Comparison of ENCODE assay signal across 22 cellular contexts in the genomic region with DNA sequence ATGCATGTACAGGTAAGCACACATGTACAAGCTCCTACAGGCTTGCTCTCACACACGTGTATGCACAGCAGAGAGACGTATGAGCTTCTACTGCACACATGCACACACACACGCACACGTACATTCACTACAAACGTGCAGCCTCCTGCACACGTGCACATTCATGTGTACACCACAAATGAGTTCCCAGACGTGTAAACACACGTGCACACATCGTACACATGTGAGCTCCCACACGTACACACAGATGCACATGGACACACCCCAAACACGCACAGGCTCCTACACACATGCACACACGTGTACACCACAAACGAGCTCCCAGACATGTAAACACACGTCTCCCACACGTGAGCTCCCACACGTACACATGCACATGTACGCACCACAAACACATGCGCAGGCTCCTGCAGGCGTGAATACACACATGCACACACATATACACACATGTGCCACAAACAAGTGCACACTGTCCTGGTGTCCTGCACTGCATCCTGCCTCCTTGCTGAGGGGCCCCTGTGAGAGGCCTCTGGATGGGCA.
A peak's percentile ranks its signal among the peaks of the same experiment; 100 is the strongest.
DNase-seq lines count a peak whose midpoint lies in the region; ATAC-seq and TF ChIP-seq lines count a peak whose summit lies in the region.
"Had no signal": no experiment of that assay in that cellular context is flagged by ENCODE, and none has a peak within 500 bp of the region (broad histone marks: within the 10 kb centered on the region; RNA-seq: fewer than 3 reads in every experiment).

No MANE protein-coding gene starts in this region.

- H3K4me3 Mint-ChIP-seq in activated T-helper 17 cell treated with anti-CD3 and anti-CD28 coated beads, Interleukin-2, amount 50 U/mL, for 72 hours: no peak overlapping the region

- H3K27me3 ChIP-seq in GM23248 (replicated peaks; ENCODE audit: insufficient read depth) (no peaks in the 10 kb centered on the region; the same call in 1 of the 2 replicates), fibroblast of lung (ENCODE audit: control insufficient read depth, insufficient read depth, low read length) (no peaks in the 10 kb centered on the region), parathyroid adenoma (ENCODE audit: control insufficient read depth, insufficient read depth, low read length) (no peaks in the 10 kb centered on the region)
- H3K27me3 ChIP-seq: cardiac muscle cell, transverse colon had no signal

- no peaks in the 10 kb centered on the region for H3K79me2 ChIP-seq in GM23248 (ENCODE audit: insufficient read depth)
- no peaks in the 10 kb centered on the region for H3K79me2 ChIP-seq in fibroblast of lung (ENCODE audit: control insufficient read depth, insufficient read depth, low read length)
- H3K79me2 ChIP-seq in parathyroid adenoma: no peaks in the 10 kb centered on the region

- H3K9me3 ChIP-seq in GM23248 (ENCODE audit: low read depth) (no peaks in the 10 kb centered on the region), fibroblast of lung (ENCODE audit: control insufficient read depth, insufficient read depth, low read depth, low read length) (no peaks in the 10 kb centered on the region), parathyroid adenoma (ENCODE audit: control insufficient read depth, low read length) (no peaks in the 10 kb centered on the region)
- H3K9me3 ChIP-seq: BLaER1, Caco-2, transverse colon had no signal

- H3K27ac ChIP-seq in GM23248 (no peak overlapping the region), RWPE1 (peak overlapping the region; percentile 42; the same call in 1 of the 2 replicates), fibroblast of lung (ENCODE audit: insufficient read depth, low read length) (no peak overlapping the region), parathyroid adenoma (no peak overlapping the region)
- H3K27ac ChIP-seq: BLaER1, PC-9, skin epidermis had no signal

- WGBS in GM23248 (ENCODE audit: low coverage in 1 of 2, low lambda C conversion rate in 2 of 2, missing lambda C conversion rate in 2 of 2), 2 experiments: 80 to 81% methylated on average over 16 to 19 of the region's 19 CpGs

- no peaks in the 10 kb centered on the region for H3K9me2 ChIP-seq in GM23248 (ENCODE audit: insufficient read depth)

- TF ChIP-seq CTCF in RWPE1 (conservative IDR thresholded peaks at IDR 0.05; ENCODE audit: low read depth) (no peak), fibroblast of lung (conservative IDR thresholded peaks at IDR 0.05 in 1 of 2, IDR thresholded peaks at IDR 0.05 in 1 of 2; ENCODE audit: low read depth in 1 of 2, low read length in 2 of 2) (no peak), parathyroid adenoma (IDR thresholded peaks at IDR 0.05) (no peak)

- H3K9ac ChIP-seq in GM23248 (no peak overlapping the region), fibroblast of lung (ENCODE audit: insufficient read depth, low read length) (no peak overlapping the region), parathyroid adenoma (no peak overlapping the region)
- H3K9ac ChIP-seq: BLaER1 had no signal

- H4K20me1 ChIP-seq in GM23248 (ENCODE audit: insufficient read depth) (no peaks in the 10 kb centered on the region), fibroblast of lung (ENCODE audit: control insufficient read depth, extremely low read depth, insufficient read depth, low read length) (no peaks in the 10 kb centered on the region)

- no peak overlapping the region for H3K27ac Mint-ChIP-seq in activated T-helper 17 cell treated with anti-CD3 and anti-CD28 coated beads, Interleukin-2, amount 50 U/mL, for 72 hours
- H3K27ac Mint-ChIP-seq: naive B cell had no signal

- H3K36me3 Mint-ChIP-seq in activated T-helper 17 cell treated with anti-CD3 and anti-CD28 coated beads, Interleukin-2, amount 50 U/mL, for 72 hours (ENCODE audit: low read depth): peaks cover 7% of the 10 kb centered on the region
- H3K36me3 Mint-ChIP-seq: naive B cell had no signal

- H3K4me2 ChIP-seq in GM23248 (ENCODE audit: unreplicated experiment) (peak overlapping the region; percentile 63), fibroblast of lung (ENCODE audit: extremely low read depth, insufficient read depth, low read length) (peak overlapping the region; percentile 37), parathyroid adenoma (ENCODE audit: low read length) (peak overlapping the region; percentile 47)
- H3K4me2 ChIP-seq: BLaER1, PC-9 had no signal

- DNase-seq in GM23248 (no peak), RWPE1 (ENCODE audit: low spot score) (no peak), fibroblast of lung (ENCODE audit: low read depth in 2 of 2) (no peak)
- no peak for DNase-seq in activated T-cell treated with anti-CD3 and anti-CD28 coated beads, Interleukin-2, amount 50 U/mL, for 48 hours
- DNase-seq in stimulated activated CD4-positive, alpha-beta T cell treated with anti-CD3 and anti-CD28 coated beads, Interleukin-4, amount 100 ng/mL, for 1 hour: no peak
- DNase-seq: activated CD4-positive, alpha-beta T cell treated with anti-CD3 and anti-CD28 coated beads, Interleukin-2, amount 50 U/mL, for 1 hour; activated naive CD4-positive, alpha-beta T cell treated with anti-CD3 and anti-CD28 coated beads, Interleukin-2, amount 50 U/mL, for 16 hours; anterior cingulate cortex; cortex of kidney; GDM1; naive B cell; NK-92 treated with Interleukin-12 subunit alpha and Interleukin-12 subunit beta, amount 100 ng/mL, for 24 hours; PC-9; stimulated activated CD4-positive, alpha-beta T cell treated with anti-CD3 and anti-CD28 coated beads, Interleukin-1b, Interleukin-23, amount 100 ng/mL, for 48 hours; T-helper 9 cell had no signal

- in situ Hi-C loops in GM23248 (cut with MboI): no loop called here

- H3K27me3 Mint-ChIP-seq in activated T-helper 17 cell treated with anti-CD3 and anti-CD28 coated beads, Interleukin-2, amount 50 U/mL, for 72 hours: no peaks in the 10 kb centered on the region
- H3K27me3 Mint-ChIP-seq: naive B cell had no signal

- no peak for ATAC-seq in activated T-helper 17 cell treated with anti-CD3 and anti-CD28 coated beads, Interleukin-2, amount 50 U/mL, for 72 hours (replicated peaks)

- H2AFZ ChIP-seq in GM23248 (peak overlapping the region; percentile 73; the same call in 1 of the 2 replicates), fibroblast of lung (ENCODE audit: low read length) (no peak overlapping the region), parathyroid adenoma (no peak overlapping the region)
- H2AFZ ChIP-seq: PC-9 had no signal

- no peaks in the 10 kb centered on the region for H3K36me3 ChIP-seq in GM23248 (ENCODE audit: low read depth)
- H3K36me3 ChIP-seq in fibroblast of lung (ENCODE audit: control insufficient read depth, insufficient read depth, low read length): peaks cover 1% of the 10 kb centered on the region
- no peaks in the 10 kb centered on the region for H3K36me3 ChIP-seq in parathyroid adenoma (ENCODE audit: control insufficient read depth, insufficient read depth, low read length)
- H3K36me3 ChIP-seq: transverse colon had no signal

- H3F3A ChIP-seq in GM23248 (ENCODE audit: insufficient read depth): 0 out of 2 replicates have a peak, but pooled peaks cover 7% of the 10 kb centered on the region

- H3K9me3 Mint-ChIP-seq in activated T-helper 17 cell treated with anti-CD3 and anti-CD28 coated beads, Interleukin-2, amount 50 U/mL, for 72 hours: no peaks in the 10 kb centered on the region
- H3K9me3 Mint-ChIP-seq: naive B cell had no signal

- CTCF ChIA-PET in RWPE1 (lab: Yijun Ruan, JAX): interaction anchor here (0.8 kb wide), 1 partner anchor 58 kb away, joined by 3 read pairs; no protein-coding TSS in a partner anchor

- H3K4me1 Mint-ChIP-seq in activated T-helper 17 cell treated with anti-CD3 and anti-CD28 coated beads, Interleukin-2, amount 50 U/mL, for 72 hours: no peaks in the 10 kb centered on the region

- H3K4me1 ChIP-seq in GM23248 (ENCODE audit: insufficient read depth) (no peaks in the 10 kb centered on the region), fibroblast of lung (ENCODE audit: control insufficient read depth, extremely low read depth, insufficient read depth, low read length) (no peaks in the 10 kb centered on the region), parathyroid adenoma (peaks cover 7% of the 10 kb centered on the region)
- H3K4me1 ChIP-seq: BLaER1, Caco-2 had no signal

- POLR2A ChIA-PET in RWPE1 (lab: Yijun Ruan, JAX; ENCODE audit: low non-redundant PET): interaction anchor here (0.6 kb wide), 1 partner anchor 29 kb away, joined by 5 read pairs; no protein-coding TSS in a partner anchor

- peak overlapping the region; percentile 57; the same call in 1 of the 2 replicates for H3K4me3 ChIP-seq in GM23248
- H3K4me3 ChIP-seq in fibroblast of lung (replicated peaks in 1 of 4; ENCODE audit: control extremely low read depth in 1 of 4, insufficient read depth in 1 of 4, low read depth in 3 of 4, low read length in 4 of 4): no peak overlapping the region
- no peak overlapping the region for H3K4me3 ChIP-seq in parathyroid adenoma (ENCODE audit: low read depth, low read length)
- H3K4me3 ChIP-seq: BLaER1, PC-9, skin epidermis, transverse colon had no signal
